8 cellular contexts compared by ENCODE assay signal in the genomic region with DNA sequence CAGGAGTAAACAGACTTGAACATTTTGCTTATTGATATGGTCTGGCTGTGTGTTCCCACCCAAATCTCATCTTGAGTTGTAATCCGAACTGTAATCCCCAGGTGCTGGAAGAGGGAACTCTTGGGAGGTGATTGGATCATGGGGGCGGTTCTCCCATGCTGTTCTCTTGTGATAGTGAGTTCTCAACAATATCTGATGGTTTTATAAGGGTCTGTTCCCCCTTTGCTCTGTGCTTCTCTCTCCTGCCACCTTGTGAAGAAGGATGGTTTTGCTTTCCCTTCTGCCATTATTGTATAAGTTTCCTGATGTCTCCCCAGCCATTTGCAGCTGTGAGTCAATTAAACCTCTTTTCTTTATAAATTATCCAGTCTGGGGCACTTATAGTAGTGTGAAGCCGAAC.
DNase-seq lines count a peak whose midpoint lies in the region; ATAC-seq and TF ChIP-seq lines count a peak whose summit lies in the region.

No MANE protein-coding gene starts in this region.

- no peak overlapping the region for H3K4me3 ChIP-seq in AG09309 (ENCODE audit: control insufficient read depth, low read depth, low read length)

- H3K4me1 Mint-ChIP-seq in nephron, result peaks cover 26% of the 10 kb centered on the region

- DNase-seq in AG09309 (ENCODE audit: low read depth) (no peak), NCI-H748 (lab: John Stamatoyannopoulos, UW; ENCODE audit: unreplicated experiment) (peak; percentile 89), cerebellar cortex (ENCODE audit: low spot score) (peak; percentile 14), islet precursor cell (no peak)

- no peaks in the 10 kb centered on the region for H3K36me3 Mint-ChIP-seq in nephron (ENCODE audit: low read depth)

- peak; percentile 67 for ATAC-seq in GM18511 (IDR thresholded peaks at IDR 0.05; ENCODE audit: unreplicated experiment)
- no peak for ATAC-seq in GM18867 (IDR thresholded peaks at IDR 0.05; ENCODE audit: unreplicated experiment)
- no peak for ATAC-seq in HG03565 (IDR thresholded peaks at IDR 0.05; ENCODE audit: unreplicated experiment)

- H3K4me3 Mint-ChIP-seq in nephron, result no peak overlapping the region

- peak overlapping the region; percentile 87 to 92 (median 87) for H3K27ac Mint-ChIP-seq in nephron

- H3K27me3 Mint-ChIP-seq in nephron (ENCODE audit: low read depth), result peaks cover 5% of the 10 kb centered on the region

- peak; percentile 69 for TF ChIP-seq CTCF in AG09309 (IDR thresholded peaks at IDR 0.05; ENCODE audit: control insufficient read depth, insufficient read depth, low read depth, low read length, missing control alignments)
- TF ChIP-seq CTCF in nephron (IDR thresholded peaks at IDR 0.05; ENCODE audit: unreplicated experiment in 3 of 3), result peak; percentile 54 to 59 (median 58)

- H3K9me3 Mint-ChIP-seq in nephron, result no peaks in the 10 kb centered on the region

Comparison
In these comparisons a context has a peak if more than half of its experiments do, and no peak if none do; other contexts are left out.
1. DNase-seq: peak in NCI-H748 (single experiment) and cerebellar cortex (single experiment); none in AG09309 (single experiment) and islet precursor cell (single experiment).